In the genomic region with DNA sequence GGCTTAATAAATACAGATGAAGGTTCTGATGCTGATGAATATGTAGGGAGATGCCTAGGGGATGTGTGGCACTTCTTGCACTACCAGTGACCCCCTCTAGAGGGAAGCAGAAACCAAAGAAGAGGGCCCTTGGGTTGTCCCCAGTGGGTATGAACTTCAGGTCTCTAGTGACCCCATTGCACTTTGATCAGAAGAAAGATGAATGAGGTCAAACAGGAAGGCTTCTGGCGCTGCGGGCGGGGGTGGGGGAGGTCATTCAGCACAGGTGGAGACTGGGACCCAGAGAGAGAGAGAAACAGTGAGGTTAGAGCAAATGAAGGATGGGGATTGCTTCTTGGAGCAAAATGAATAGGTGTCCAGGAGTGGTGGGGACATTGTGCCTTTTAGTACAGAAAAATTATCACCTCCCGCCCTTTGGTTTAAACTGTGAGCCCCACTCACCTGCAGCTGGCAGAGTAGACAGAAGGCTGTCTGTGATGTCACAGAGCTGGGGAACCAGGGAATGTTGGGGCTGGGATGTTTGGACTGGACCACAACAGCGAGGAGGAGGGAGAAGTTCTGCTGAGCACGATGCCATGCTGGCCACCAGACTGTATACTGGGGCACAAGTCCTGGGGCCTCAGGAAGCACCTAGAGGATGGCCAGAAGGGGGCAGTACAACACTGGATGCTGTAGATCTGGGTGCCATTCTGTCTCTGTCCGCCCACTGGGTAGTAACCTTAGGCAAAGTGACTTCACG, we compare ENCODE assay signal across 1 cellular context.
TF ChIP-seq lines count a peak whose summit lies in the region.

A gene with protein sequence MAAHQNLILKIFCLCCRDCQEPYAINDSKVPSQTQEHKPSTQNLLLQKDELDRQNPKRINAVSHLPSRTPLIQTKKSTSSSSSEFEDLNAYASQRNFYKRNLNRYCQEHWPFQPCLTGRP (minus strand): TSS at position 599 of the 739 bp plus-strand sequence. CDS start 10,469 bp downstream, outside the sequence.

TF ChIP-seq in HepG2, 621 proteins besides CTCF, POLR2A, EP300 and RAD21 (continued from another document and continues in another):
- TF ChIP-seq, protein P1, sequence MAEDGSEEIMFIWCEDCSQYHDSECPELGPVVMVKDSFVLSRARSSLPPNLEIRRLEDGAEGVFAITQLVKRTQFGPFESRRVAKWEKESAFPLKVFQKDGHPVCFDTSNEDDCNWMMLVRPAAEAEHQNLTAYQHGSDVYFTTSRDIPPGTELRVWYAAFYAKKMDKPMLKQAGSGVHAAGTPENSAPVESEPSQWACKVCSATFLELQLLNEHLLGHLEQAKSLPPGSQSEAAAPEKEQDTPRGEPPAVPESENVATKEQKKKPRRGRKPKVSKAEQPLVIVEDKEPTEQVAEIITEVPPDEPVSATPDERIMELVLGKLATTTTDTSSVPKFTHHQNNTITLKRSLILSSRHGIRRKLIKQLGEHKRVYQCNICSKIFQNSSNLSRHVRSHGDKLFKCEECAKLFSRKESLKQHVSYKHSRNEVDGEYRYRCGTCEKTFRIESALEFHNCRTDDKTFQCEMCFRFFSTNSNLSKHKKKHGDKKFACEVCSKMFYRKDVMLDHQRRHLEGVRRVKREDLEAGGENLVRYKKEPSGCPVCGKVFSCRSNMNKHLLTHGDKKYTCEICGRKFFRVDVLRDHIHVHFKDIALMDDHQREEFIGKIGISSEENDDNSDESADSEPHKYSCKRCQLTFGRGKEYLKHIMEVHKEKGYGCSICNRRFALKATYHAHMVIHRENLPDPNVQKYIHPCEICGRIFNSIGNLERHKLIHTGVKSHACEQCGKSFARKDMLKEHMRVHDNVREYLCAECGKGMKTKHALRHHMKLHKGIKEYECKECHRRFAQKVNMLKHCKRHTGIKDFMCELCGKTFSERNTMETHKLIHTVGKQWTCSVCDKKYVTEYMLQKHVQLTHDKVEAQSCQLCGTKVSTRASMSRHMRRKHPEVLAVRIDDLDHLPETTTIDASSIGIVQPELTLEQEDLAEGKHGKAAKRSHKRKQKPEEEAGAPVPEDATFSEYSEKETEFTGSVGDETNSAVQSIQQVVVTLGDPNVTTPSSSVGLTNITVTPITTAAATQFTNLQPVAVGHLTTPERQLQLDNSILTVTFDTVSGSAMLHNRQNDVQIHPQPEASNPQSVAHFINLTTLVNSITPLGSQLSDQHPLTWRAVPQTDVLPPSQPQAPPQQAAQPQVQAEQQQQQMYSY (CRISPR knock-in tag; IDR thresholded peaks at IDR 0.05) = no peak
- no peak for TF ChIP-seq ZNF530 (CRISPR knock-in tag; IDR thresholded peaks at IDR 0.05; ENCODE audit: low read depth)
- TF ChIP-seq, protein P2, sequence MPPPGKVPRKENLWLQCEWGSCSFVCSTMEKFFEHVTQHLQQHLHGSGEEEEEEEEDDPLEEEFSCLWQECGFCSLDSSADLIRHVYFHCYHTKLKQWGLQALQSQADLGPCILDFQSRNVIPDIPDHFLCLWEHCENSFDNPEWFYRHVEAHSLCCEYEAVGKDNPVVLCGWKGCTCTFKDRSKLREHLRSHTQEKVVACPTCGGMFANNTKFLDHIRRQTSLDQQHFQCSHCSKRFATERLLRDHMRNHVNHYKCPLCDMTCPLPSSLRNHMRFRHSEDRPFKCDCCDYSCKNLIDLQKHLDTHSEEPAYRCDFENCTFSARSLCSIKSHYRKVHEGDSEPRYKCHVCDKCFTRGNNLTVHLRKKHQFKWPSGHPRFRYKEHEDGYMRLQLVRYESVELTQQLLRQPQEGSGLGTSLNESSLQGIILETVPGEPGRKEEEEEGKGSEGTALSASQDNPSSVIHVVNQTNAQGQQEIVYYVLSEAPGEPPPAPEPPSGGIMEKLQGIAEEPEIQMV (CRISPR knock-in tag; IDR thresholded peaks at IDR 0.05; ENCODE audit: low read depth) = 0 out of 2 replicates have a peak, but pooled peaks have one; percentile 32
- no peak for TF ChIP-seq HNRNPH1 (optimal IDR thresholded peaks at IDR 0.05; ENCODE audit: low read depth, low read length)
- TF ChIP-seq, protein P3, sequence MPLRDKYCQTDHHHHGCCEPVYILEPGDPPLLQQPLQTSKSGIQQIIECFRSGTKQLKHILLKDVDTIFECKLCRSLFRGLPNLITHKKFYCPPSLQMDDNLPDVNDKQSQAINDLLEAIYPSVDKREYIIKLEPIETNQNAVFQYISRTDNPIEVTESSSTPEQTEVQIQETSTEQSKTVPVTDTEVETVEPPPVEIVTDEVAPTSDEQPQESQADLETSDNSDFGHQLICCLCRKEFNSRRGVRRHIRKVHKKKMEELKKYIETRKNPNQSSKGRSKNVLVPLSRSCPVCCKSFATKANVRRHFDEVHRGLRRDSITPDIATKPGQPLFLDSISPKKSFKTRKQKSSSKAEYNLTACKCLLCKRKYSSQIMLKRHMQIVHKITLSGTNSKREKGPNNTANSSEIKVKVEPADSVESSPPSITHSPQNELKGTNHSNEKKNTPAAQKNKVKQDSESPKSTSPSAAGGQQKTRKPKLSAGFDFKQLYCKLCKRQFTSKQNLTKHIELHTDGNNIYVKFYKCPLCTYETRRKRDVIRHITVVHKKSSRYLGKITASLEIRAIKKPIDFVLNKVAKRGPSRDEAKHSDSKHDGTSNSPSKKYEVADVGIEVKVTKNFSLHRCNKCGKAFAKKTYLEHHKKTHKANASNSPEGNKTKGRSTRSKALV (CRISPR knock-in tag; IDR thresholded peaks at IDR 0.05) = no peak
- TF ChIP-seq, protein P4, sequence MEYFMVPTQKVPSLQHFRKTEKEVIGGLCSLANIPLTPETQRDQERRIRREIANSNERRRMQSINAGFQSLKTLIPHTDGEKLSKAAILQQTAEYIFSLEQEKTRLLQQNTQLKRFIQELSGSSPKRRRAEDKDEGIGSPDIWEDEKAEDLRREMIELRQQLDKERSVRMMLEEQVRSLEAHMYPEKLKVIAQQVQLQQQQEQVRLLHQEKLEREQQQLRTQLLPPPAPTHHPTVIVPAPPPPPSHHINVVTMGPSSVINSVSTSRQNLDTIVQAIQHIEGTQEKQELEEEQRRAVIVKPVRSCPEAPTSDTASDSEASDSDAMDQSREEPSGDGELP (IDR thresholded peaks at IDR 0.05; ENCODE audit: borderline replicate concordance, low read depth) = no peak
- TF ChIP-seq TARDBP (CRISPR knock-in tag; IDR thresholded peaks at IDR 0.05) = 0 out of 2 replicates have a peak, but pooled peaks have one; percentile 10
- TF ChIP-seq ZBTB7B (CRISPR knock-in tag; IDR thresholded peaks at IDR 0.05) = no peak
- TF ChIP-seq, protein P5, sequence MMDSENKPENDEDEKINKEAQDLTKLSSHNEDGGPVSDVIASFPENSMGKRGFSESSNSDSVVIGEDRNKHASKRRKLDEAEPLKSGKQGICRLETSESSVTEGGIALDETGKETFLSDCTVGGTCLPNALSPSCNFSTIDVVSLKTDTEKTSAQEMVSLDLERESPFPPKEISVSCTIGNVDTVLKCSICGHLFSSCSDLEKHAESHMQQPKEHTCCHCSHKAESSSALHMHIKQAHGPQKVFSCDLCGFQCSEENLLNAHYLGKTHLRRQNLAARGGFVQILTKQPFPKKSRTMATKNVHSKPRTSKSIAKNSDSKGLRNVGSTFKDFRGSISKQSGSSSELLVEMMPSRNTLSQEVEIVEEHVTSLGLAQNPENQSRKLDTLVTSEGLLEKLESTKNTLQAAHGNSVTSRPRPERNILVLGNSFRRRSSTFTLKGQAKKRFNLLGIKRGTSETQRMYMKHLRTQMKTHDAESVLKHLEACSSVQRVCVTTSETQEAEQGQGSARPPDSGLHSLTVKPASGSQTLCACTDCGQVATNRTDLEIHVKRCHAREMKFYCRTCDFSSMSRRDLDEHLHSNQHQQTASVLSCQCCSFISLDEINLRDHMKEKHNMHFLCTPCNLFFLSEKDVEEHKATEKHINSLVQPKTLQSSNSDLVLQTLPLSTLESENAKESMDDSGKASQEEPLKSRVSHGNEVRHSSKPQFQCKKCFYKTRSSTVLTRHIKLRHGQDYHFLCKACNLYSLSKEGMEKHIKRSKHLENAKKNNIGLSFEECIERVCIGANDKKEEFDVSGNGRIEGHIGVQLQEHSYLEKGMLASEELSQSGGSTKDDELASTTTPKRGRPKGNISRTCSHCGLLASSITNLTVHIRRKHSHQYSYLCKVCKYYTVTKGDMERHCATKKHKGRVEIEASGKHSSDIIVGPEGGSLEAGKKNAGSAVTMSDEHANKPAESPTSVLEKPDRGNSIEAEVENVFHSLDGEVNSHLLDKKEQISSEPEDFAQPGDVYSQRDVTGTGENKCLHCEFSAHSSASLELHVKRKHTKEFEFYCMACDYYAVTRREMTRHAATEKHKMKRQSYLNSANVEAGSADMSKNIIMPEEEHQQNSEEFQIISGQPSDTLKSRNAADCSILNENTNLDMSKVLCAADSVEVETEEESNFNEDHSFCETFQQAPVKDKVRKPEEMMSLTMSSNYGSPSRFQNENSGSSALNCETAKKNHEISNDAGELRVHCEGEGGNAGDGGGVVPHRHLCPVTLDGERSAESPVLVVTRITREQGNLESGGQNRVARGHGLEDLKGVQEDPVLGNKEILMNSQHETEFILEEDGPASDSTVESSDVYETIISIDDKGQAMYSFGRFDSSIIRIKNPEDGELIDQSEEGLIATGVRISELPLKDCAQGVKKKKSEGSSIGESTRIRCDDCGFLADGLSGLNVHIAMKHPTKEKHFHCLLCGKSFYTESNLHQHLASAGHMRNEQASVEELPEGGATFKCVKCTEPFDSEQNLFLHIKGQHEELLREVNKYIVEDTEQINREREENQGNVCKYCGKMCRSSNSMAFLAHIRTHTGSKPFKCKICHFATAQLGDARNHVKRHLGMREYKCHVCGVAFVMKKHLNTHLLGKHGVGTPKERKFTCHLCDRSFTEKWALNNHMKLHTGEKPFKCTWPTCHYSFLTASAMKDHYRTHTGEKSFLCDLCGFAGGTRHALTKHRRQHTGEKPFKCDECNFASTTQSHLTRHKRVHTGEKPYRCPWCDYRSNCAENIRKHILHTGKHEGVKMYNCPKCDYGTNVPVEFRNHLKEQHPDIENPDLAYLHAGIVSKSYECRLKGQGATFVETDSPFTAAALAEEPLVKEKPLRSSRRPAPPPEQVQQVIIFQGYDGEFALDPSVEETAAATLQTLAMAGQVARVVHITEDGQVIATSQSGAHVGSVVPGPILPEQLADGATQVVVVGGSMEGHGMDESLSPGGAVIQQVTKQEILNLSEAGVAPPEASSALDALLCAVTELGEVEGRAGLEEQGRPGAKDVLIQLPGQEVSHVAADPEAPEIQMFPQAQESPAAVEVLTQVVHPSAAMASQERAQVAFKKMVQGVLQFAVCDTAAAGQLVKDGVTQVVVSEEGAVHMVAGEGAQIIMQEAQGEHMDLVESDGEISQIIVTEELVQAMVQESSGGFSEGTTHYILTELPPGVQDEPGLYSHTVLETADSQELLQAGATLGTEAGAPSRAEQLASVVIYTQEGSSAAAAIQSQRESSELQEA (CRISPR knock-in tag; IDR thresholded peaks at IDR 0.05; ENCODE audit: not compliant biosample characterization) = no peak
- TF ChIP-seq ZBTB7A (CRISPR knock-in tag; IDR thresholded peaks at IDR 0.05) = no peak
- no peak for TF ChIP-seq IRF2 (CRISPR knock-in tag; IDR thresholded peaks at IDR 0.05)
- no peak for TF ChIP-seq TMF1 (CRISPR knock-in tag; IDR thresholded peaks at IDR 0.05; ENCODE audit: low read depth)
- no peak for TF ChIP-seq ZSCAN25 (CRISPR knock-in tag; IDR thresholded peaks at IDR 0.05)
- TF ChIP-seq ZNF44 (CRISPR knock-in tag; IDR thresholded peaks at IDR 0.05) = 0 out of 2 replicates have a peak, but pooled peaks have one; percentile 28
- no peak for TF ChIP-seq GLI4 (CRISPR knock-in tag; IDR thresholded peaks at IDR 0.05; ENCODE audit: borderline replicate concordance)
- no peak for TF ChIP-seq SALL2 (CRISPR knock-in tag; IDR thresholded peaks at IDR 0.05)
- TF ChIP-seq ZNF792 (CRISPR knock-in tag; IDR thresholded peaks at IDR 0.05) = 0 out of 2 replicates have a peak, but pooled peaks have one; percentile 8
- no peak for TF ChIP-seq MEIS2 (CRISPR knock-in tag; IDR thresholded peaks at IDR 0.05)
- no peak for TF ChIP-seq ZNF282 (IDR thresholded peaks at IDR 0.05; ENCODE audit: partially characterized antibody)
- no peak for TF ChIP-seq ZNF761 (CRISPR knock-in tag; conservative IDR thresholded peaks at IDR 0.05)
- TF ChIP-seq, protein P6, sequence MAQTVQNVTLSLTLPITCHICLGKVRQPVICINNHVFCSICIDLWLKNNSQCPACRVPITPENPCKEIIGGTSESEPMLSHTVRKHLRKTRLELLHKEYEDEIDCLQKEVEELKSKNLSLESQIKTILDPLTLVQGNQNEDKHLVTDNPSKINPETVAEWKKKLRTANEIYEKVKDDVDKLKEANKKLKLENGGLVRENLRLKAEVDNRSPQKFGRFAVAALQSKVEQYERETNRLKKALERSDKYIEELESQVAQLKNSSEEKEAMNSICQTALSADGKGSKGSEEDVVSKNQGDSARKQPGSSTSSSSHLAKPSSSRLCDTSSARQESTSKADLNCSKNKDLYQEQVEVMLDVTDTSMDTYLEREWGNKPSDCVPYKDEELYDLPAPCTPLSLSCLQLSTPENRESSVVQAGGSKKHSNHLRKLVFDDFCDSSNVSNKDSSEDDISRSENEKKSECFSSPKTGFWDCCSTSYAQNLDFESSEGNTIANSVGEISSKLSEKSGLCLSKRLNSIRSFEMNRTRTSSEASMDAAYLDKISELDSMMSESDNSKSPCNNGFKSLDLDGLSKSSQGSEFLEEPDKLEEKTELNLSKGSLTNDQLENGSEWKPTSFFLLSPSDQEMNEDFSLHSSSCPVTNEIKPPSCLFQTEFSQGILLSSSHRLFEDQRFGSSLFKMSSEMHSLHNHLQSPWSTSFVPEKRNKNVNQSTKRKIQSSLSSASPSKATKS (CRISPR knock-in tag; IDR thresholded peaks at IDR 0.05) = no peak
- TF ChIP-seq, protein P7, sequence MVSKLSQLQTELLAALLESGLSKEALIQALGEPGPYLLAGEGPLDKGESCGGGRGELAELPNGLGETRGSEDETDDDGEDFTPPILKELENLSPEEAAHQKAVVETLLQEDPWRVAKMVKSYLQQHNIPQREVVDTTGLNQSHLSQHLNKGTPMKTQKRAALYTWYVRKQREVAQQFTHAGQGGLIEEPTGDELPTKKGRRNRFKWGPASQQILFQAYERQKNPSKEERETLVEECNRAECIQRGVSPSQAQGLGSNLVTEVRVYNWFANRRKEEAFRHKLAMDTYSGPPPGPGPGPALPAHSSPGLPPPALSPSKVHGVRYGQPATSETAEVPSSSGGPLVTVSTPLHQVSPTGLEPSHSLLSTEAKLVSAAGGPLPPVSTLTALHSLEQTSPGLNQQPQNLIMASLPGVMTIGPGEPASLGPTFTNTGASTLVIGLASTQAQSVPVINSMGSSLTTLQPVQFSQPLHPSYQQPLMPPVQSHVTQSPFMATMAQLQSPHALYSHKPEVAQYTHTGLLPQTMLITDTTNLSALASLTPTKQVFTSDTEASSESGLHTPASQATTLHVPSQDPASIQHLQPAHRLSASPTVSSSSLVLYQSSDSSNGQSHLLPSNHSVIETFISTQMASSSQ (IDR thresholded peaks at IDR 0.05; ENCODE audit: low read depth) = no peak
- TF ChIP-seq, protein P7 (CRISPR knock-in tag; IDR thresholded peaks at IDR 0.05; ENCODE audit: borderline replicate concordance) = no peak
